In the genomic region with DNA sequence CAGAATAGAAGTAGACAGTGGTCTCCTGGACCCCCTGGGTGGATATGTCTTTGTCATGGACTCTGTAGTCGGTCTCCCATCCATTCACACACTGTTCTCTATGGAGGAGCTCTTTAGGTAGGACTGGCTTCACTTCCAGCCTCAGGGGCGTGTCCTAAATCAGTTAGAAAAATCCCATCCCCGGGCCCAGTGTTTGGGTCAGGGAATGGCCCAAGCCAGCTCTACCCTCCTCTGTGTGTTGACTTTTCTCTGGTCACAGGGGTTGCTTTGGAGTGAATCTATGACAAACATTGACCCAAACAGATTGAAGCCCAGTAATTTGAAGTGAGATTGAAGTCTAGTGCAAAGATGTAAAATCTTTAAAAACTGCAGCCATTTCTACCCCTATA, we compare ENCODE assay signal across 27 cellular contexts. TPM values are rescaled to one million over a fixed set of nuclear protein-coding genes. Genes with fewer than 3 reads are reported as not detected.
A peak's percentile ranks its signal among the peaks of the same experiment; 100 is the strongest.
DNase-seq lines count a peak whose midpoint lies in the region; ATAC-seq and TF ChIP-seq lines count a peak whose summit lies in the region.
"Had no signal": no experiment of that assay in that cellular context is flagged by ENCODE, and none has a peak within 500 bp of the region (broad histone marks: within the 10 kb centered on the region; RNA-seq: fewer than 3 reads in every experiment).

No MANE protein-coding gene starts in this region.

- no peak for TF ChIP-seq RAD21 in HCT116 (IDR thresholded peaks at IDR 0.05; ENCODE audit: low read depth)

- H3K9me2 ChIP-seq in HCT116 (ENCODE audit: insufficient read depth): no peaks in the 10 kb centered on the region
- no peaks in the 10 kb centered on the region for H3K9me2 ChIP-seq in SU-DHL-6 (replicated peaks; ENCODE audit: insufficient read depth, low read length)

- POLR2A ChIA-PET in HCT116 (lab: Charles Lee): no interaction called here

- H3F3A ChIP-seq in SU-DHL-6 (ENCODE audit: insufficient read depth): peaks cover 94% of the 10 kb centered on the region

- peaks cover 5% of the 10 kb centered on the region for H3K36me3 Mint-ChIP-seq in stimulated activated memory B cell treated with anti-CD40 and anti-IgM and Interleukin-4, amounts not matched to agents 10 μg/mL and 1 μg/mL and 100 μg/mL, for 72 hours
- peaks cover 1 to 3% of the 10 kb centered on the region in 2 donors for H3K36me3 Mint-ChIP-seq in activated T-cell treated with anti-CD3 and anti-CD28 coated beads, Interleukin-2, amount 50 U/mL, for 72 hours (ENCODE audit: insufficient read depth in 2 of 2)
- H3K36me3 Mint-ChIP-seq in activated naive CD4-positive, alpha-beta T cell treated with anti-CD3 and anti-CD28 coated beads for 36 hours (ENCODE audit: low read depth): no peaks in the 10 kb centered on the region
- H3K36me3 Mint-ChIP-seq: naive thymus-derived CD8-positive, alpha-beta T cell had no signal

- H3K9me3 ChIP-seq in HCT116 (ENCODE audit: control insufficient read depth in 1 of 2, insufficient read depth in 1 of 2, low read depth in 1 of 2, low read length in 2 of 2): no peaks in the 10 kb centered on the region
- H3K9me3 ChIP-seq in SU-DHL-6 (ENCODE audit: insufficient read depth, low read length): no peaks in the 10 kb centered on the region
- H3K9me3 ChIP-seq: BLaER1, sigmoid colon, transverse colon had no signal

- H3K4me1 ChIP-seq in HCT116 (ENCODE audit: control insufficient read depth in 1 of 2, insufficient read depth in 2 of 2, low read length in 2 of 2): peaks cover 19 to 38% of the 10 kb centered on the region in 2 experiments

- intact Hi-C loops in HCT116 (cut with micrococcal nuclease): no loop called here
- intact Hi-C loops in activated naive CD4-positive, alpha-beta T cell treated with anti-CD3 and anti-CD28 coated beads for 36 hours (cut with micrococcal nuclease): no loop called here

- H3K4me1 Mint-ChIP-seq in stimulated activated memory B cell treated with anti-CD40 and anti-IgM and Interleukin-4, amounts not matched to agents 10 μg/mL and 1 μg/mL and 100 μg/mL, for 72 hours: peaks cover 41% of the 10 kb centered on the region
- peaks cover 38% of the 10 kb centered on the region for H3K4me1 Mint-ChIP-seq in activated T-cell treated with anti-CD3 and anti-CD28 coated beads, Interleukin-2, amount 50 U/mL, for 72 hours (ENCODE audit: low read depth)
- H3K4me1 Mint-ChIP-seq in activated naive CD4-positive, alpha-beta T cell treated with anti-CD3 and anti-CD28 coated beads for 36 hours (ENCODE audit: low read depth): peaks cover 8% of the 10 kb centered on the region

- H3K27me3 Mint-ChIP-seq in stimulated activated memory B cell treated with anti-CD40 and anti-IgM and Interleukin-4, amounts not matched to agents 10 μg/mL and 1 μg/mL and 100 μg/mL, for 72 hours: no peaks in the 10 kb centered on the region
- H3K27me3 Mint-ChIP-seq in activated T-cell treated with anti-CD3 and anti-CD28 coated beads, Interleukin-2, amount 50 U/mL, for 72 hours (ENCODE audit: low read depth): peaks cover 6% of the 10 kb centered on the region
- no peaks in the 10 kb centered on the region for H3K27me3 Mint-ChIP-seq in activated naive CD4-positive, alpha-beta T cell treated with anti-CD3 and anti-CD28 coated beads for 36 hours (ENCODE audit: low read depth)

- no TSS peak for BruUV-seq in HCT116 (replicated peaks; lab: Mats Ljungman, UMichigan)

- H3K4me3 ChIP-seq in HCT116 (replicated peaks in 1 of 2; ENCODE audit: low read depth in 1 of 2, low read length in 2 of 2) (no peak overlapping the region), SU-DHL-6 (ENCODE audit: insufficient read depth, low read length, poor library complexity, severe bottlenecking) (no peak overlapping the region)
- H3K4me3 ChIP-seq: BLaER1, sigmoid colon, transverse colon had no signal

- no peak overlapping the region for H3K9ac ChIP-seq in HCT116 (ENCODE audit: low read length)
- peak overlapping the region; percentile 70 for H3K9ac ChIP-seq in SU-DHL-6 (ENCODE audit: low read length)
- H3K9ac ChIP-seq: BLaER1 had no signal

- no peaks in the 10 kb centered on the region for H3K27me3 ChIP-seq in HCT116 (ENCODE audit: insufficient read depth, low read length)
- H3K27me3 ChIP-seq in SU-DHL-6 (ENCODE audit: low read length): no peaks in the 10 kb centered on the region
- H3K27me3 ChIP-seq: sigmoid colon, transverse colon had no signal

- ATAC-seq in HCT116 (peak; percentile 67), GM18861 (IDR thresholded peaks at IDR 0.05; ENCODE audit: unreplicated experiment) (no peak)
- ATAC-seq in stimulated activated memory B cell treated with anti-CD40 and anti-IgM and Interleukin-4, amounts not matched to agents 10 μg/mL and 1 μg/mL and 100 μg/mL, for 72 hours: no peak
- ATAC-seq in activated T-cell treated with anti-CD3 and anti-CD28 coated beads, Interleukin-2, amount 50 U/mL, for 72 hours (replicated peaks in 1 of 2): no peak
- ATAC-seq: activated CD4-positive, CD25-positive, alpha-beta regulatory T cell treated with anti-CD3 and anti-CD28 coated beads, Interleukin-2, amount 50 U/mL, for 24 hours; activated CD8-positive, alpha-beta memory T cell treated with anti-CD3 and anti-CD28 coated beads, Interleukin-2, amount 10 ng/mL, durations not matched to agents 7 days and 5 days; effector memory CD8-positive, alpha-beta T cell; naive thymus-derived CD8-positive, alpha-beta T cell had no signal

- H3K4me3 Mint-ChIP-seq in stimulated activated memory B cell treated with anti-CD40 and anti-IgM and Interleukin-4, amounts not matched to agents 10 μg/mL and 1 μg/mL and 100 μg/mL, for 72 hours: no peak overlapping the region
- H3K4me3 Mint-ChIP-seq in activated T-cell treated with anti-CD3 and anti-CD28 coated beads, Interleukin-2, amount 50 U/mL, for 72 hours: no peak overlapping the region
- H3K4me3 Mint-ChIP-seq in activated naive CD4-positive, alpha-beta T cell treated with anti-CD3 and anti-CD28 coated beads for 36 hours: no peak overlapping the region
- H3K4me3 Mint-ChIP-seq: activated CD8-positive, alpha-beta memory T cell treated with anti-CD3 and anti-CD28 coated beads, Interleukin-2, amount 10 ng/mL, durations not matched to agents 7 days and 5 days; effector memory CD8-positive, alpha-beta T cell; naive thymus-derived CD8-positive, alpha-beta T cell had no signal

- DNase-seq in HCT116 (ENCODE audit: low read depth, low spot score) (no peak), iPS DF 4.7 (ENCODE audit: extremely low read depth, low spot score) (peak; percentile 36), activated T-cell treated with anti-CD3 and anti-CD28 coated beads for 4 hours (no peak)
- DNase-seq in activated T-cell treated with anti-CD3 and anti-CD28 coated beads, Interleukin-2, amount 50 U/mL, for 72 hours: no peak
- DNase-seq in activated naive CD4-positive, alpha-beta T cell treated with anti-CD3 and anti-CD28 coated beads for 36 hours: no peak
- DNase-seq: activated CD4-positive, alpha-beta T cell treated with anti-CD3 and anti-CD28 coated beads, Interleukin-2, amount 50 U/mL, for 4 hours; activated naive CD4-positive, alpha-beta T cell; caudate nucleus; cortex of kidney; DMS153; effector memory CD8-positive, alpha-beta T cell; erythroblast; glutamatergic neuron; naive thymus-derived CD8-positive, alpha-beta T cell; NCI-H1048; NCI-H2107; occipital lobe; SHP77 treated with DMSO at 0.1 percent for 48 hours; sigmoid colon; stimulated activated CD4-positive, alpha-beta T cell treated with anti-CD3 and anti-CD28 coated beads, Interleukin-4, amount 100 ng/mL, for 1 hour; transverse colon had no signal

- H3K9me3 Mint-ChIP-seq in stimulated activated memory B cell treated with anti-CD40 and anti-IgM and Interleukin-4, amounts not matched to agents 10 μg/mL and 1 μg/mL and 100 μg/mL, for 72 hours: peaks cover 3% of the 10 kb centered on the region
- no peaks in the 10 kb centered on the region for H3K9me3 Mint-ChIP-seq in activated T-cell treated with anti-CD3 and anti-CD28 coated beads, Interleukin-2, amount 50 U/mL, for 72 hours
- no peaks in the 10 kb centered on the region for H3K9me3 Mint-ChIP-seq in activated naive CD4-positive, alpha-beta T cell treated with anti-CD3 and anti-CD28 coated beads for 36 hours
- H3K9me3 Mint-ChIP-seq: effector memory CD8-positive, alpha-beta T cell; naive thymus-derived CD8-positive, alpha-beta T cell had no signal

- H4K20me1 ChIP-seq in HCT116 (ENCODE audit: insufficient read depth): no peaks in the 10 kb centered on the region
- no peaks in the 10 kb centered on the region for H4K20me1 ChIP-seq in SU-DHL-6 (ENCODE audit: low read depth, low read length)

- no peak overlapping the region for H3K27ac ChIP-seq in HCT116 (ENCODE audit: low read depth, low read length)
- H3K27ac ChIP-seq in SU-DHL-6 (ENCODE audit: low read depth, low read length): peak overlapping the region; percentile 98
- H3K27ac ChIP-seq: BLaER1, sigmoid colon, transverse colon had no signal

- no peak for TF ChIP-seq POLR2A in HCT116 (IDR thresholded peaks at IDR 0.05; ENCODE audit: borderline replicate concordance, extremely low read depth, insufficient read depth, insufficient read length)

- TF ChIP-seq CTCF in HCT116 (IDR thresholded peaks at IDR 0.05 in 2 of 3, conservative IDR thresholded peaks at IDR 0.05 in 1 of 3; ENCODE audit: borderline replicate concordance in 1 of 3, insufficient read depth in 1 of 3, low read depth in 2 of 3, low read length in 2 of 3): no peak
- TF ChIP-seq CTCF in SU-DHL-6 (IDR thresholded peaks at IDR 0.05; ENCODE audit: insufficient read depth, low read length, poor library complexity, severe bottlenecking): no peak

- RAD21 ChIA-PET in HCT116 (lab: Charles Lee; ENCODE audit: low non-redundant PET in 1 of 2, low total read pairs in 2 of 2, uncharacterized antibody in 2 of 2, unreplicated experiment in 2 of 2): interaction anchor here in 1 of 2 experiments (1.4 kb wide), 1 partner anchor 141 kb away, joined by 5 read pairs; no protein-coding TSS in a partner anchor

- no peaks in the 10 kb centered on the region for H3K79me2 ChIP-seq in HCT116 (ENCODE audit: insufficient read depth, low read length)
- 0 out of 2 replicates have a peak, but pooled peaks cover 5% of the 10 kb centered on the region for H3K79me2 ChIP-seq in SU-DHL-6 (ENCODE audit: insufficient read depth, low read length)

- H3K4me2 ChIP-seq in HCT116 (ENCODE audit: low read length): peak overlapping the region; percentile 54
- peak overlapping the region; percentile 75 for H3K4me2 ChIP-seq in SU-DHL-6 (ENCODE audit: low read depth, low read length, poor library complexity, severe bottlenecking)
- H3K4me2 ChIP-seq: BLaER1 had no signal

- H3K36me3 ChIP-seq in HCT116 (ENCODE audit: control insufficient read depth in 1 of 2, insufficient read depth in 2 of 2, low read length in 2 of 2) (no peaks in the 10 kb centered on the region), SU-DHL-6 (ENCODE audit: low read length) (no peaks in the 10 kb centered on the region)
- H3K36me3 ChIP-seq: BLaER1, sigmoid colon, transverse colon had no signal

- CTCF ChIA-PET in HCT116 (lab: Charles Lee): interaction anchor here (1.1 to 2.4 kb wide), 6 partner anchors 11 to 648 kb away, joined by 4 to 11 read pairs (median 7); no protein-coding TSS in a partner anchor
- CTCF ChIA-PET in activated naive CD4-positive, alpha-beta T cell treated with anti-CD3 and anti-CD28 coated beads for 36 hours (lab: Charles Lee): interaction anchor here (1.0 kb wide), 1 partner anchor 72 kb away, joined by 3 read pairs; no protein-coding TSS in a partner anchor

- H2AFZ ChIP-seq in HCT116 (ENCODE audit: low read depth, low read length, poor library complexity, severe bottlenecking): peak overlapping the region; percentile 84
- H2AFZ ChIP-seq in SU-DHL-6 (ENCODE audit: low read depth, low read length, severe bottlenecking): no peak overlapping the region

- H3K27ac Mint-ChIP-seq in stimulated activated memory B cell treated with anti-CD40 and anti-IgM and Interleukin-4, amounts not matched to agents 10 μg/mL and 1 μg/mL and 100 μg/mL, for 72 hours: peak overlapping the region; percentile 35
- no peak overlapping the region for H3K27ac Mint-ChIP-seq in activated T-cell treated with anti-CD3 and anti-CD28 coated beads, Interleukin-2, amount 50 U/mL, for 72 hours
- H3K27ac Mint-ChIP-seq in activated naive CD4-positive, alpha-beta T cell treated with anti-CD3 and anti-CD28 coated beads for 36 hours: no peak overlapping the region
- H3K27ac Mint-ChIP-seq: activated CD8-positive, alpha-beta memory T cell treated with anti-CD3 and anti-CD28 coated beads, Interleukin-2, amount 10 ng/mL, durations not matched to agents 7 days and 5 days; effector memory CD8-positive, alpha-beta T cell; naive thymus-derived CD8-positive, alpha-beta T cell had no signal

RNA-seq across cellular contexts. Expression of a gene that starts 34.0 kb away (rescaled TPM):
- total RNA-seq in HCT116 (2021; ENCODE audit: unreplicated experiment): 50.8 TPM
- polyA plus RNA-seq in HCT116 (2012): 21.3 and 29.3 TPM in 2 replicates
- total RNA-seq in activated T-cell treated with anti-CD3 and anti-CD28 coated beads, Interleukin-2, amount 50 U/mL, for 72 hours: 10 to 100 TPM; 41.6 to 45.5 TPM
- total RNA-seq in activated naive CD4-positive, alpha-beta T cell treated with anti-CD3 and anti-CD28 coated beads for 36 hours: 10 to 100 TPM; 41.8 to 46.6 TPM

RNA-seq across cellular contexts. Expression of a gene that starts 56.4 kb away (rescaled TPM):
- 20.6 TPM for total RNA-seq in HCT116 (2021; ENCODE audit: unreplicated experiment)
- polyA plus RNA-seq in HCT116 (2012): 7.3 and 7.8 TPM in 2 replicates
- 10 to 100 TPM in 1 of 2 donors, 1 to 10 TPM in 1; 7.7 to 12.4 TPM for total RNA-seq in activated T-cell treated with anti-CD3 and anti-CD28 coated beads, Interleukin-2, amount 50 U/mL, for 72 hours
- 1 to 10 TPM; 8.2 to 9.5 TPM for total RNA-seq in activated naive CD4-positive, alpha-beta T cell treated with anti-CD3 and anti-CD28 coated beads for 36 hours
